In the genomic region with DNA sequence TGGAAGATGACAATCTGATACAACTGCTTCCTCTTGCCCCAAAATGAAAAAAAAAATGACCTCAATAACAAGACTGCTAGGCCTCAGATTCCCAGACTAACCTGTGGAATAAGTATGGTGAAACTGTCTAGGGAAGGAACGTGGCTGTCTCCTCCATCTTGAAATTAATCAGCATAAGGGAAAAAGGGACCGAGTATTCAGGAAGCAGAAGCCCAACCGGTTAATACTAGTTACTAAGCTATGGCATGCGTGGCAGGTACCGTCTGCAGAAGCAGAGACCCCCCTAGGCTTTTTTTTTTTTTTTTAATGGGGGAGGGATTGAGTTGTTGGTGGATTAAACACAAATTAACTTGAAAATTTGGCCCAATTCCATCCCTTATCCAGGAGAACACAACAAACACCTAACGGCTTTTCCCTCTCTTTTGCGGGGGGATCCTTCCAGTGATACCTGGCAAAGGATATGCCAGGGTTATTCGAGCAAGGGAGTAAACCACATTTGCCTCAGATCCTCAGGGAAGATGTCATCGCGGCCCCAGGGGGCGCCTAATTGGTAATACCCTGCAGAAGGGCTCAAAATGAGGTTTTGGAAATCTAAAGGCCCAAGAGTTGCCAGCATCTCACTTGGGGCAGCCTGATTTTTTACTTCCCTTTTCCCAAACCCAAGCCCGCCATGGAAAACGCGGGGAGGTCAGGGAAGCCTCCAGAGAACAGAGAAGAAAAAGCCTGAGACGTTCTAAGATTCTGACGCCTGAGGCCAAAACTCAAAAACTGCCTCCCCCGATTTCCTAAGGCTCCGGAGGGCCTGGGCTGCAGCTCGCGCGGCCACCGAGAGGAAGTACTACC, we compare ENCODE assay signal across 8 cellular contexts. TPM values are rescaled to one million over a fixed set of nuclear protein-coding genes. Genes with fewer than 3 reads are reported as not detected.
A peak's percentile ranks its signal among the peaks of the same experiment; 100 is the strongest.
DNase-seq lines count a peak whose midpoint lies in the region; ATAC-seq lines count a peak whose summit lies in the region.

No MANE protein-coding gene starts in this region.

- H3K36me3 ChIP-seq in endocrine pancreas (ENCODE audit: control insufficient read depth, insufficient read depth, low read length) = no peaks in the 10 kb centered on the region
- no peaks in the 10 kb centered on the region for H3K36me3 ChIP-seq in mucosa of rectum (ENCODE audit: control insufficient read depth in 2 of 2, insufficient read depth in 2 of 2, low read length in 2 of 2)
- no peaks in the 10 kb centered on the region for H3K36me3 ChIP-seq in aorta (ENCODE audit: control insufficient read depth in 1 of 2, insufficient read depth in 2 of 2, low read length in 1 of 2)

- 0 to 22% methylated on average over 22 of the region's 22 CpGs for WGBS in aorta, 2 donors

- intact Hi-C loops in aorta (cut with DNase I) = loop anchor here in 1 of 2 donors (10.0 kb wide), 1 partner anchor 311 kb away; the partner anchor contains the start of gene NEXMIF

- H3K9me3 ChIP-seq in endocrine pancreas (ENCODE audit: control insufficient read depth, low read length) = no peaks in the 10 kb centered on the region
- H3K9me3 ChIP-seq in mucosa of rectum (ENCODE audit: control insufficient read depth in 2 of 2, low read length in 2 of 2) = no peaks in the 10 kb centered on the region
- no peaks in the 10 kb centered on the region for H3K9me3 ChIP-seq in aorta (ENCODE audit: control insufficient read depth, low read length)

- peak; percentile 60 for DNase-seq in activated CD8-positive, alpha-beta memory T cell treated with anti-CD3 and anti-CD28 coated beads for 24 hours
- DNase-seq in activated CD8-positive, alpha-beta memory T cell treated with anti-CD3 and anti-CD28 coated beads, Interleukin-2, amount 50 U/mL, for 4 hours = no peak
- peak; percentile 1 for DNase-seq in LoVo (ENCODE audit: low spot score)
- peak; percentile 70 for DNase-seq in SW480 (ENCODE audit: low spot score)
- DNase-seq in aorta = no peak
- DNase-seq in GM19240 (ENCODE audit: insufficient read length, low spot score) = no peak

- H3K27me3 ChIP-seq in endocrine pancreas (ENCODE audit: control insufficient read depth, insufficient read depth, low read length) (no peaks in the 10 kb centered on the region), mucosa of rectum (ENCODE audit: control insufficient read depth in 2 of 2, insufficient read depth in 2 of 2, low read length in 2 of 2) (no peaks in the 10 kb centered on the region), aorta (ENCODE audit: control insufficient read depth in 1 of 2, insufficient read depth in 2 of 2, low read length in 1 of 2) (no peaks in the 10 kb centered on the region)

- ATAC-seq in aorta (ENCODE audit: low FRiP score) = peak; percentile 11

- H3K27ac ChIP-seq in mucosa of rectum (ENCODE audit: low read depth in 2 of 2, low read length in 2 of 2) (peak overlapping the region; percentile 92 to 94), aorta (ENCODE audit: low read depth in 1 of 2, low read length in 2 of 2) (peak overlapping the region; percentile 49 to 98)

- H3K4me3 ChIP-seq in endocrine pancreas (ENCODE audit: control insufficient read depth, insufficient read depth, low read length) = peak overlapping the region; percentile 85
- peak overlapping the region; percentile 83 to 89 for H3K4me3 ChIP-seq in mucosa of rectum (ENCODE audit: low read length in 2 of 2)
- H3K4me3 ChIP-seq in aorta (ENCODE audit: low read length in 2 of 2) = peak overlapping the region; percentile 54 to 80

- peak overlapping the region; percentile 89 for H3K9ac ChIP-seq in endocrine pancreas (ENCODE audit: control insufficient read depth, insufficient read depth, low read length)
- H3K9ac ChIP-seq in mucosa of rectum (ENCODE audit: low read depth in 1 of 2, low read length in 2 of 2) = peak overlapping the region; percentile 83 to 88

- H3K4me1 ChIP-seq in endocrine pancreas (ENCODE audit: control insufficient read depth, insufficient read depth, low read length) (no peaks in the 10 kb centered on the region), mucosa of rectum (ENCODE audit: control insufficient read depth in 2 of 2, insufficient read depth in 2 of 2, low read length in 2 of 2) (peaks cover 0 to 4% of the 10 kb centered on the region in 2 donors), aorta (ENCODE audit: control insufficient read depth in 1 of 2, insufficient read depth in 2 of 2, low read length in 2 of 2) (no peaks in the 10 kb centered on the region)

RNA-seq across cellular contexts. Expression of gene RLIM, which starts 0.9 kb away (rescaled TPM):
- 10 to 100 TPM; 36.9 to 40.0 TPM for total RNA-seq in aorta
- 1 to 10 TPM; 6.1 to 6.3 TPM for polyA plus RNA-seq in aorta

Comparison
In these comparisons a context has a peak if more than half of its experiments do, and no peak if none do; other contexts are left out.
1. DNase-seq: peak in activated CD8-positive, alpha-beta memory T cell treated with anti-CD3 and anti-CD28 coated beads for 24 hours (single experiment), LoVo (single experiment) and SW480 (single experiment); none in activated CD8-positive, alpha-beta memory T cell treated with anti-CD3 and anti-CD28 coated beads, Interleukin-2, amount 50 U/mL, for 4 hours (single experiment), aorta (0 of 2) and GM19240 (single experiment).
2. Peak in every context shown above with its lines, with median percentiles within 50 percentile points of each other: H3K4me3 ChIP-seq.